9 cellular contexts compared by ENCODE assay signal in genomic region chr1:15952317-15953258, GRCh38. TPM values are rescaled to one million over a fixed set of nuclear protein-coding genes. Genes with fewer than 3 reads are reported as not detected.
DNase-seq lines count a peak whose midpoint lies in the region; ATAC-seq and TF ChIP-seq lines count a peak whose summit lies in the region.
"Had no signal": no experiment of that assay in that cellular context is flagged by ENCODE, and none has a peak within 500 bp of the region (broad histone marks: within the 10 kb centered on the region; RNA-seq: fewer than 3 reads in every experiment).

No MANE protein-coding gene starts in this region.

- no peak overlapping the region for H3K9ac ChIP-seq in colonic mucosa (ENCODE audit: low read depth in 2 of 2, low read length in 2 of 2)

- no peaks in the 10 kb centered on the region for H3K27me3 ChIP-seq in colonic mucosa

- DNase-seq in Caki2 (ENCODE audit: low read depth), result peak; percentile 76
- peak; percentile 40 for DNase-seq in NOMO-1 treated with DMSO at 0.1 percent for 48 hours (lab: John Stamatoyannopoulos, UW; ENCODE audit: unreplicated experiment)
- peak; percentile 77 to 97 for DNase-seq in cardiac fibroblast (ENCODE audit: low read depth in 2 of 2)
- peak; percentile 94 for DNase-seq in non-pigmented ciliary epithelial cell (ENCODE audit: low read depth)
- no peak for DNase-seq in colonic mucosa
- no peak for DNase-seq in DMS79 treated with DMSO at 0.1 percent for 48 hours (lab: John Stamatoyannopoulos, UW)
- DNase-seq in NCI-H1930 (lab: John Stamatoyannopoulos, UW), result no peak

- H3K4me3 ChIP-seq in cardiac fibroblast (replicated peaks in 1 of 2; ENCODE audit: low read depth in 2 of 2, low read length in 2 of 2), result no peak overlapping the region
- H3K4me3 ChIP-seq in colonic mucosa, result no peak overlapping the region
- H3K4me3 ChIP-seq: lung had no signal

- in situ Hi-C loops in Caki2 (cut with HindIII; ENCODE audit: low pct_unique_long_range_greater_than_20kb, low sequenced_read_pairs), result no loop called here

- H3K27ac ChIP-seq in colonic mucosa, result no peak overlapping the region

- TF ChIP-seq CTCF in cardiac fibroblast (IDR thresholded peaks at IDR 0.05; ENCODE audit: low read depth, low read length) (no peak), colonic mucosa (IDR thresholded peaks at IDR 0.05) (no peak)

- intact Hi-C loops in colonic mucosa (cut with DNase I), result no loop called here

- ATAC-seq in HG02798 (IDR thresholded peaks at IDR 0.05; ENCODE audit: poor library complexity, unreplicated experiment), result no peak

- peaks cover 7% of the 10 kb centered on the region for H3K4me1 ChIP-seq in colonic mucosa

- H3K36me3 ChIP-seq in colonic mucosa, result no peaks in the 10 kb centered on the region

- H3K9me3 ChIP-seq in colonic mucosa, result no peaks in the 10 kb centered on the region

RNA-seq across cellular contexts. Expression of gene ZBTB17, which starts 23.3 kb away (rescaled TPM):
- 20.5 and 26.5 TPM in 2 replicates for total RNA-seq in Caki2 (2014; rRNA removed; shearing (Covaris generic); ENCODE audit: low replicate concordance)
- 10 to 100 TPM; 24.9 to 36.3 TPM for total RNA-seq in colonic mucosa

RNA-seq across cellular contexts. Expression of gene SRARP, which starts 51.4 kb away (rescaled TPM):
- not detected in 2 replicates for total RNA-seq in Caki2 (2014; rRNA removed; shearing (Covaris generic); ENCODE audit: low replicate concordance)
- not detected for total RNA-seq in colonic mucosa
- total RNA-seq: lung had no signal

Comparison
In these comparisons a context has a peak if more than half of its experiments do, and no peak if none do; other contexts are left out.
1. DNase-seq: peak in Caki2 (single experiment), NOMO-1 treated with DMSO at 0.1 percent for 48 hours (single experiment), cardiac fibroblast (2 of 2) and non-pigmented ciliary epithelial cell (single experiment); none in colonic mucosa (single experiment), DMS79 treated with DMSO at 0.1 percent for 48 hours (single experiment) and NCI-H1930 (0 of 2).